Comparison of ENCODE assay signal across 8 cellular contexts in genomic region chr10:115706482-115707076, GRCh38.
A peak's percentile ranks its signal among the peaks of the same experiment; 100 is the strongest.
DNase-seq lines count a peak whose midpoint lies in the region; ATAC-seq and TF ChIP-seq lines count a peak whose summit lies in the region.

No MANE protein-coding gene starts in this region.

- H3K4me3 Mint-ChIP-seq in activated T-cell treated with anti-CD3 and anti-CD28 coated beads, Interleukin-2, amount 50 U/mL, for 72 hours = no peak overlapping the region

- TF ChIP-seq CTCF in GM10266 (IDR thresholded peaks at IDR 0.05; ENCODE audit: control insufficient read depth, insufficient read depth, low read depth, missing control alignments) = peak; percentile 25
- TF ChIP-seq CTCF in gastroesophageal sphincter (IDR thresholded peaks at IDR 0.05) = peak in 2 of 4 experiments; percentile 37 to 41

- no peaks in the 10 kb centered on the region for H3K36me3 ChIP-seq in gastroesophageal sphincter

- no peaks in the 10 kb centered on the region for H3K9me3 ChIP-seq in gastroesophageal sphincter

- H3K4me3 ChIP-seq in gastroesophageal sphincter = no peak overlapping the region

- H3K27ac ChIP-seq in gastroesophageal sphincter = no peak overlapping the region

- H3K4me1 ChIP-seq in gastroesophageal sphincter = no peaks in the 10 kb centered on the region

- H3K36me3 Mint-ChIP-seq in activated T-cell treated with anti-CD3 and anti-CD28 coated beads, Interleukin-2, amount 50 U/mL, for 72 hours (ENCODE audit: insufficient read depth in 2 of 2) = no peaks in the 10 kb centered on the region

- TF ChIP-seq EP300 in gastroesophageal sphincter (IDR thresholded peaks at IDR 0.05) = no peak

- H3K4me1 Mint-ChIP-seq in activated T-cell treated with anti-CD3 and anti-CD28 coated beads, Interleukin-2, amount 50 U/mL, for 72 hours (ENCODE audit: low read depth) = no peaks in the 10 kb centered on the region

- peaks cover 0 to 4% of the 10 kb centered on the region in 2 donors for H3K9me3 Mint-ChIP-seq in activated T-cell treated with anti-CD3 and anti-CD28 coated beads, Interleukin-2, amount 50 U/mL, for 72 hours

- DNase-seq in GM10266 (ENCODE audit: extremely low spot score) (no peak), LoVo (ENCODE audit: low spot score) (peak; percentile 26), cerebellar cortex (ENCODE audit: low spot score) (peak; percentile 20), non-pigmented ciliary epithelial cell (ENCODE audit: low read depth) (peak; percentile 22), NCI-H526 treated with DMSO at 0.1 percent for 48 hours (lab: John Stamatoyannopoulos, UW) (no peak)
- DNase-seq in stimulated activated naive CD4-positive, alpha-beta T cell treated with Interleukin-2 at 50 U/mL for 16 hours (lab: John Stamatoyannopoulos, UW) = no peak
- no peak for DNase-seq in activated T-cell treated with anti-CD3 and anti-CD28 coated beads, Interleukin-2, amount 50 U/mL, for 72 hours

- no peaks in the 10 kb centered on the region for H3K27me3 Mint-ChIP-seq in activated T-cell treated with anti-CD3 and anti-CD28 coated beads, Interleukin-2, amount 50 U/mL, for 72 hours (ENCODE audit: low read depth)

- no peak for TF ChIP-seq POLR2A in gastroesophageal sphincter (IDR thresholded peaks at IDR 0.05)

- no peaks in the 10 kb centered on the region for H3K27me3 ChIP-seq in gastroesophageal sphincter

- WGBS in gastroesophageal sphincter (ENCODE audit: low coverage in 1 of 2), 2 donors = 49 to 60% methylated on average over 2 of the region's 2 CpGs

- H3K27ac Mint-ChIP-seq in activated T-cell treated with anti-CD3 and anti-CD28 coated beads, Interleukin-2, amount 50 U/mL, for 72 hours = no peak overlapping the region

- ATAC-seq in activated T-cell treated with anti-CD3 and anti-CD28 coated beads, Interleukin-2, amount 50 U/mL, for 72 hours (replicated peaks in 1 of 2) = no peak
- ATAC-seq in gastroesophageal sphincter = no peak

Comparison
In these comparisons a context has a peak if more than half of its experiments do, and no peak if none do; other contexts are left out.
1. DNase-seq: peak in LoVo (single experiment), cerebellar cortex (single experiment) and non-pigmented ciliary epithelial cell (single experiment); none in GM10266 (single experiment), stimulated activated naive CD4-positive, alpha-beta T cell treated with Interleukin-2 at 50 U/mL for 16 hours (single experiment), NCI-H526 treated with DMSO at 0.1 percent for 48 hours (single experiment) and activated T-cell treated with anti-CD3 and anti-CD28 coated beads, Interleukin-2, amount 50 U/mL, for 72 hours (0 of 2).